Comparison of ENCODE assay signal across 24 cellular contexts in genomic region chr1:94908965-94909364, GRCh38.
"Had no signal": no experiment of that assay in that cellular context is flagged by ENCODE, and none has a peak within 500 bp of the region (broad histone marks: within the 10 kb centered on the region; RNA-seq: fewer than 3 reads in every experiment).

No MANE protein-coding gene starts in this region.

- H3K4me3 Mint-ChIP-seq: activated CD8-positive, alpha-beta memory T cell treated with anti-CD3 and anti-CD28 coated beads, Interleukin-2, amount 10 ng/mL, durations not matched to agents 7 days and 5 days; activated CD8-positive, alpha-beta T cell treated with anti-CD3 and anti-CD28 coated beads, Interleukin-2, amount 10 ng/mL, durations not matched to agents 7 days and 5 days; activated naive CD8-positive, alpha-beta T cell; natural killer cell treated with Interleukin-12 subunit alpha and Interleukin-12 subunit beta and Interleukin-15 and Interleukin-18, amount 100 ng/mL, for 72 hours had no signal

- H3K4me1 ChIP-seq: parathyroid adenoma, testis had no signal

- H3K36me3 ChIP-seq: brain microvascular endothelial cell, spleen, transverse colon had no signal

- H2AFZ ChIP-seq: parathyroid adenoma had no signal

- ATAC-seq: activated CD8-positive, alpha-beta memory T cell treated with anti-CD3 and anti-CD28 coated beads, Interleukin-2, amount 10 ng/mL, durations not matched to agents 7 days and 5 days; activated CD8-positive, alpha-beta T cell treated with anti-CD3 and anti-CD28 coated beads, Interleukin-2, amount 10 ng/mL, durations not matched to agents 7 days and 5 days; esophagus mucosa; foreskin keratinocyte; left lung; lower lobe of right lung; mucosa of descending colon; natural killer cell treated with Interleukin-12 subunit alpha and Interleukin-12 subunit beta and Interleukin-15 and Interleukin-18, amount 100 ng/mL, for 72 hours; SK-N-SH treated with all-trans-retinoic acid at 6 μM for 48 hours; stimulated activated naive CD8-positive, alpha-beta T cell treated with anti-CD3 and anti-CD28 coated beads, Interleukin-15, Interleukin-2, amounts not matched to agents 100 U/mL and 50 U/mL, for 24 hours had no signal

- H3K27me3 ChIP-seq: brain microvascular endothelial cell, foreskin keratinocyte, left lung, spleen, testis, transverse colon had no signal

- H3K36me3 Mint-ChIP-seq: activated naive CD8-positive, alpha-beta T cell; natural killer cell treated with Interleukin-12 subunit alpha and Interleukin-12 subunit beta and Interleukin-15 and Interleukin-18, amount 100 ng/mL, for 72 hours had no signal

- H3K27me3 Mint-ChIP-seq: activated naive CD8-positive, alpha-beta T cell had no signal

- H3K9me3 Mint-ChIP-seq: natural killer cell treated with Interleukin-12 subunit alpha and Interleukin-12 subunit beta and Interleukin-15 and Interleukin-18, amount 100 ng/mL, for 72 hours had no signal

- H3K27ac ChIP-seq: brain microvascular endothelial cell, foreskin keratinocyte, left lung, lower lobe of right lung, parathyroid adenoma, spleen, testis, transverse colon had no signal

- H3K4me1 Mint-ChIP-seq: activated CD8-positive, alpha-beta memory T cell treated with anti-CD3 and anti-CD28 coated beads, Interleukin-2, amount 10 ng/mL, durations not matched to agents 7 days and 5 days had no signal

- H3K4me3 ChIP-seq: left lung, lower lobe of right lung, mucosa of descending colon, spleen, testis, transverse colon had no signal

- H3K27ac Mint-ChIP-seq: activated CD8-positive, alpha-beta memory T cell treated with anti-CD3 and anti-CD28 coated beads, Interleukin-2, amount 10 ng/mL, durations not matched to agents 7 days and 5 days; activated CD8-positive, alpha-beta T cell treated with anti-CD3 and anti-CD28 coated beads, Interleukin-2, amount 10 ng/mL, durations not matched to agents 7 days and 5 days; activated naive CD8-positive, alpha-beta T cell; natural killer cell treated with Interleukin-12 subunit alpha and Interleukin-12 subunit beta and Interleukin-15 and Interleukin-18, amount 100 ng/mL, for 72 hours had no signal

- DNase-seq: activated CD4-positive, alpha-beta T cell treated with anti-CD3 and anti-CD28 coated beads for 1 hour; activated CD8-positive, alpha-beta memory T cell treated with anti-CD3 and anti-CD28 coated beads, Interleukin-2, amount 10 ng/mL, durations not matched to agents 7 days and 5 days; activated CD8-positive, alpha-beta T cell treated with anti-CD3 and anti-CD28 coated beads, Interleukin-2, amount 10 ng/mL, durations not matched to agents 7 days and 5 days; activated effector memory CD4-positive, alpha-beta T cell treated with Interleukin-2 at 50 U/mL for 16 hours; activated naive CD4-positive, alpha-beta T cell treated with Interleukin-2 at 50 U/mL for 16 hours; anterior cingulate cortex; brain microvascular endothelial cell; caudate nucleus; foreskin keratinocyte; left lung; lower lobe of right lung; mesenchymal stem cell; mucosa of descending colon; right cardiac atrium; spleen; stimulated activated naive CD8-positive, alpha-beta T cell treated with anti-CD3 and anti-CD28 coated beads, Interleukin-15, Interleukin-2, amounts not matched to agents 100 U/mL and 50 U/mL, for 24 hours; T-helper 2 cell; testis; transverse colon had no signal
